8 cellular contexts compared by ENCODE assay signal in genomic region chr1:211258310-211258755, GRCh38. TPM values are rescaled to one million over a fixed set of nuclear protein-coding genes. Genes with fewer than 3 reads are reported as not detected.
DNase-seq lines count a peak whose midpoint lies in the region; ATAC-seq lines count a peak whose summit lies in the region.

No MANE protein-coding gene starts in this region.

- H3K27ac Mint-ChIP-seq in naive thymus-derived CD4-positive, alpha-beta T cell, result peak overlapping the region; percentile 88 to 99 (median 93)

- DNase-seq in Caki2 (ENCODE audit: low read depth) (peak; percentile 69), KG1 (lab: John Stamatoyannopoulos, UW) (peak; percentile 65), RKO (ENCODE audit: low spot score) (peak; percentile 87), fibroblast of gingiva (ENCODE audit: low read depth) (peak; percentile 69)
- peak; percentile 15 to 33 for DNase-seq in activated T-helper 1 cell treated with anti-CD3 and anti-CD28 coated beads, Interleukin-2, amount 50 U/mL, for 16 hours (ENCODE audit: low read depth in 1 of 2, low spot score in 1 of 2)
- peak in 8 of 9 donors; percentile 40 to 67 (median 63) for DNase-seq in naive thymus-derived CD4-positive, alpha-beta T cell
- DNase-seq in stimulated activated naive CD4-positive, alpha-beta T cell (lab: John Stamatoyannopoulos, UW), result peak; percentile 30 to 78 (median 52)

- no peaks in the 10 kb centered on the region for H3K27me3 ChIP-seq in naive thymus-derived CD4-positive, alpha-beta T cell (ENCODE audit: control insufficient read depth in 2 of 2, insufficient read depth in 2 of 2, low read length in 2 of 2)

- peaks cover 0 to 6% (median 5%) of the 10 kb centered on the region in 5 donors for H3K36me3 Mint-ChIP-seq in naive thymus-derived CD4-positive, alpha-beta T cell

- ATAC-seq in GM21619 (IDR thresholded peaks at IDR 0.05; ENCODE audit: unreplicated experiment), result peak; percentile 31
- peak; percentile 19 for ATAC-seq in naive thymus-derived CD4-positive, alpha-beta T cell

- H3K4me1 ChIP-seq in naive thymus-derived CD4-positive, alpha-beta T cell (ENCODE audit: control insufficient read depth in 2 of 2, insufficient read depth in 2 of 2, low read length in 2 of 2), result peaks cover 6 to 17% of the 10 kb centered on the region in 2 donors

- peak overlapping the region; percentile 86 to 97 (median 92) for H3K4me3 Mint-ChIP-seq in naive thymus-derived CD4-positive, alpha-beta T cell

- intact Hi-C loops in naive thymus-derived CD4-positive, alpha-beta T cell (cut with micrococcal nuclease), result loop anchor here (1.0 to 10.0 kb wide), 10 partner anchors 29 to 1759 kb away; partner anchors contain the start of genes ANGEL2 (in 1 of the 2), HHAT (in 1 of the 2), LPGAT1 (in 1 of the 2) and TRAF3IP3 (in 1 of the 2)

- POLR2A ChIA-PET in naive thymus-derived CD4-positive, alpha-beta T cell (lab: Charles Lee), result interaction anchor here (0.5 to 2.2 kb wide), 17 partner anchors 9 to 1418 kb away, joined by 3 to 13 read pairs (median 4); partner anchors contain the start of genes KCNH1 and SLC30A1

- CTCF ChIA-PET in naive thymus-derived CD4-positive, alpha-beta T cell (lab: Charles Lee), result interaction anchor here (0.6 to 1.5 kb wide), 5 partner anchors 9 to 809 kb away, joined by 3 to 6 read pairs (median 3); partner anchors contain the start of gene KCNH1

- peaks cover 0 to 5% (median 0%) of the 10 kb centered on the region in 11 donors for H3K9me3 Mint-ChIP-seq in naive thymus-derived CD4-positive, alpha-beta T cell

- no peaks in the 10 kb centered on the region for H3K9me3 ChIP-seq in naive thymus-derived CD4-positive, alpha-beta T cell (ENCODE audit: control insufficient read depth in 2 of 3, low read length in 3 of 3)

- peaks cover 0 to 15% (median 0%) of the 10 kb centered on the region in 3 experiments for H3K36me3 ChIP-seq in naive thymus-derived CD4-positive, alpha-beta T cell (ENCODE audit: control insufficient read depth in 2 of 3, insufficient read depth in 3 of 3, low read length in 3 of 3)

- in situ Hi-C loops in Caki2 (cut with HindIII; ENCODE audit: low pct_unique_long_range_greater_than_20kb, low sequenced_read_pairs), result no loop called here

- peak overlapping the region; percentile 87 for H3K4me3 ChIP-seq in naive thymus-derived CD4-positive, alpha-beta T cell (ENCODE audit: low read length)

- peak overlapping the region; percentile 89 for H3K27ac ChIP-seq in naive thymus-derived CD4-positive, alpha-beta T cell (ENCODE audit: low read depth, low read length)

- H3K4me1 Mint-ChIP-seq in naive thymus-derived CD4-positive, alpha-beta T cell, result peaks cover 16 to 28% (median 21%) of the 10 kb centered on the region in 7 donors

- no peaks in the 10 kb centered on the region for H3K27me3 Mint-ChIP-seq in naive thymus-derived CD4-positive, alpha-beta T cell

RNA-seq across cellular contexts. Expression of gene RCOR3, which starts 0.8 kb away (rescaled TPM):
- total RNA-seq in Caki2 (2014; rRNA removed; shearing (Covaris generic); ENCODE audit: low replicate concordance), result 6.6 and 34.3 TPM in 2 replicates
- 10 to 100 TPM; 42.3 to 98.0 (median 82.8) TPM for total RNA-seq in naive thymus-derived CD4-positive, alpha-beta T cell
- polyA plus RNA-seq in naive thymus-derived CD4-positive, alpha-beta T cell, result 10 to 100 TPM; 26.8 to 31.1 TPM

Comparison
In these comparisons a context has a peak if more than half of its experiments do, and no peak if none do; other contexts are left out.
1. Peak in every context shown above with its lines: DNase-seq, ATAC-seq, H3K4me3 ChIP-seq and H3K27ac ChIP-seq.
2. DNase-seq: peak in every context shown above with its lines; median percentile 87 in RKO; 69 in Caki2; 69 in fibroblast of gingiva; 65 in KG1; 63 in naive thymus-derived CD4-positive, alpha-beta T cell; 52 in stimulated activated naive CD4-positive, alpha-beta T cell; 24 in activated T-helper 1 cell treated with anti-CD3 and anti-CD28 coated beads, Interleukin-2, amount 50 U/mL, for 16 hours.